In genomic region chr1:164337885-164338284, GRCh38 we compare ENCODE assay signal across 16 cellular contexts.
"Had no signal": no experiment of that assay in that cellular context is flagged by ENCODE, and none has a peak within 500 bp of the region (broad histone marks: within the 10 kb centered on the region; RNA-seq: fewer than 3 reads in every experiment).

No MANE protein-coding gene starts in this region.

- H3K27ac Mint-ChIP-seq: activated CD8-positive, alpha-beta memory T cell treated with anti-CD3 and anti-CD28 coated beads, Interleukin-2, amount 10 ng/mL, durations not matched to agents 7 days and 5 days; activated naive CD4-positive, alpha-beta T cell treated with anti-CD3 and anti-CD28 coated beads, Interleukin-2, amount 50 U/mL, for 72 hours; activated T-cell treated with anti-CD3 and anti-CD28 coated beads, Interleukin-2, amount 50 U/mL, for 24 hours; endodermal cell; immature natural killer cell; memory B cell; nephron progenitor cell had no signal

- H3K27me3 Mint-ChIP-seq: activated CD8-positive, alpha-beta memory T cell treated with anti-CD3 and anti-CD28 coated beads, Interleukin-2, amount 10 ng/mL, durations not matched to agents 7 days and 5 days; activated T-cell treated with anti-CD3 and anti-CD28 coated beads, Interleukin-2, amount 50 U/mL, for 24 hours; memory B cell had no signal

- H3K27me3 ChIP-seq: ovary, stomach had no signal

- H3K9me3 ChIP-seq: ovary had no signal

- H3K4me3 ChIP-seq: ovary, stomach had no signal

- H3K27ac ChIP-seq: ovary, stomach had no signal

- ATAC-seq: activated CD8-positive, alpha-beta memory T cell treated with anti-CD3 and anti-CD28 coated beads, Interleukin-2, amount 10 ng/mL, durations not matched to agents 7 days and 5 days; activated naive CD4-positive, alpha-beta T cell treated with anti-CD3 and anti-CD28 coated beads, Interleukin-2, amount 50 U/mL, for 72 hours; left lobe of liver had no signal

- H3K4me1 Mint-ChIP-seq: activated CD8-positive, alpha-beta memory T cell treated with anti-CD3 and anti-CD28 coated beads, Interleukin-2, amount 10 ng/mL, durations not matched to agents 7 days and 5 days; endodermal cell; immature natural killer cell; memory B cell had no signal

- H3K36me3 Mint-ChIP-seq: activated CD8-positive, alpha-beta memory T cell treated with anti-CD3 and anti-CD28 coated beads, Interleukin-2, amount 10 ng/mL, durations not matched to agents 7 days and 5 days; immature natural killer cell; memory B cell had no signal

- H3K36me3 ChIP-seq: ovary, stomach had no signal

- DNase-seq: activated CD4-positive, alpha-beta T cell treated with anti-CD3 and anti-CD28 coated beads, Interleukin-2, amount 50 U/mL, for 4 hours; activated CD8-positive, alpha-beta memory T cell treated with anti-CD3 and anti-CD28 coated beads, Interleukin-2, amount 10 ng/mL, durations not matched to agents 7 days and 5 days; activated effector memory CD4-positive, alpha-beta T cell treated with Interleukin-2 at 50 U/mL for 16 hours; activated T-cell treated with anti-CD3 and anti-CD28 coated beads, Interleukin-2, amount 50 U/mL, for 24 hours; amygdala; endodermal cell; erythroblast; immature natural killer cell; nephron progenitor cell; ovary; stimulated activated CD4-positive, alpha-beta T cell treated with anti-CD3 and anti-CD28 coated beads, Interleukin-15, amount 100 ng/mL, for 24 hours; stimulated activated CD4-positive, alpha-beta T cell treated with anti-CD3 and anti-CD28 coated beads, Interleukin-4, amount 100 ng/mL, for 24 hours; stomach had no signal

- H3K4me3 Mint-ChIP-seq: activated CD8-positive, alpha-beta memory T cell treated with anti-CD3 and anti-CD28 coated beads, Interleukin-2, amount 10 ng/mL, durations not matched to agents 7 days and 5 days; activated T-cell treated with anti-CD3 and anti-CD28 coated beads, Interleukin-2, amount 50 U/mL, for 24 hours; endodermal cell; immature natural killer cell; memory B cell; nephron progenitor cell had no signal
